11 cellular contexts compared by ENCODE assay signal in the genomic region with DNA sequence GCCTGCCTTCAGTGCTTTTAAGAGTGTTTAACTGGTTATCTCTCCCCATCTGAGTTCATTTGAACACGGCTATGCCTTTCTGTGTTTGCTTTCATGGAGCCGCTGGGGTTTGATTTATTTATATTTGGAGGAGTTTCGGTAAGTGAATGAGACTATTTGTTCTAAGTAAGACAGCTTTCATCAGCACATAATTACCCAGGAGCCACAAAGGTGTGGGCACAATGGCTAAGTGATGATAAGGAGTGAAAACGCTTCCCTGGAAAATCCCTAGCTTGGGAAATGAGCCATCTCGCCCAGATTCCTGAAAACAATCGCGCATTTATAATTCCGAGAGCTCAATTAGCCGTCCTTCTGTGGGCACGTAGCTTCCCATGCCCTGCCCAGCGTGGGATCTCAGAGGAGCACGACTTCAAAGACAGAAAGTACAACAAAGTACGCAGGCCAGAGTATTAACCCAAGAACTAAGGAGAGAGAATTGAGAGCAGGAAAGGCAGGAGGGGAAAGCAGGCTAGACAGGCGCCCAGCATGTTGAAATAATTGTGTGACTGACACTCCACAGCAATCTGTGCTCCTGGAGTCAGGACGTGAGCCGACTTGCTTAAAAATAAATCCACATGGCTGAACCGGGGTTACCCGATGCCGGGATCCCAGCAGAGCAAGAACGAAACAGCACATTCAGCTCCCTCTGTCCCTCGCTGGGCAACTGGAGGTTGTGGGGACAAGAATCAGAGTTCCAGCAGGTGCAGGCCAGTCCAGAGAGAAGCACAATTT.
DNase-seq lines count a peak whose midpoint lies in the region; ATAC-seq and TF ChIP-seq lines count a peak whose summit lies in the region.
"Had no signal": no experiment of that assay in that cellular context is flagged by ENCODE, and none has a peak within 500 bp of the region (broad histone marks: within the 10 kb centered on the region; RNA-seq: fewer than 3 reads in every experiment).

No MANE protein-coding gene starts in this region.

- ATAC-seq in left ventricle myocardium superior (peak; percentile 91), GM18511 (IDR thresholded peaks at IDR 0.05; ENCODE audit: unreplicated experiment) (no peak)
- no peak for ATAC-seq in stimulated activated effector memory CD8-positive, alpha-beta T cell treated with anti-CD3 and anti-CD28 coated beads, Interleukin-12 subunit alpha, Interleukin-12 subunit beta, amount 100 ng/mL, for 72 hours

- peak overlapping the region; percentile 64 to 85 (median 79) for H3K27ac Mint-ChIP-seq in brain
- H3K27ac Mint-ChIP-seq in stimulated activated effector memory CD8-positive, alpha-beta T cell treated with anti-CD3 and anti-CD28 coated beads, Interleukin-12 subunit alpha, Interleukin-12 subunit beta, amount 100 ng/mL, for 72 hours: no peak overlapping the region

- peaks cover 5 to 22% (median 11%) of the 10 kb centered on the region in 5 experiments for H3K9me3 Mint-ChIP-seq in brain
- no peaks in the 10 kb centered on the region for H3K9me3 Mint-ChIP-seq in stimulated activated effector memory CD8-positive, alpha-beta T cell treated with anti-CD3 and anti-CD28 coated beads, Interleukin-12 subunit alpha, Interleukin-12 subunit beta, amount 100 ng/mL, for 72 hours

- H3K4me1 Mint-ChIP-seq in brain: peaks cover 53% of the 10 kb centered on the region
- H3K4me1 Mint-ChIP-seq in stimulated activated effector memory CD8-positive, alpha-beta T cell treated with anti-CD3 and anti-CD28 coated beads, Interleukin-12 subunit alpha, Interleukin-12 subunit beta, amount 100 ng/mL, for 72 hours: no peaks in the 10 kb centered on the region

- peak; percentile 55 for DNase-seq in EH (ENCODE audit: low read depth)
- peak; percentile 57 for DNase-seq in left ventricle myocardium superior
- peak; percentile 32 for DNase-seq in pulmonary artery endothelial cell (ENCODE audit: low read depth, low spot score)
- no peak for DNase-seq in NCI-H69 (lab: John Stamatoyannopoulos, UW)
- no peak for DNase-seq in stimulated activated effector memory CD8-positive, alpha-beta T cell treated with anti-CD3 and anti-CD28 coated beads, Interleukin-12 subunit alpha, Interleukin-12 subunit beta, amount 100 ng/mL, for 72 hours (ENCODE audit: low spot score in 2 of 2)
- DNase-seq in coronary artery (ENCODE audit: low spot score): no peak
- DNase-seq: activated effector memory CD4-positive, alpha-beta T cell treated with anti-CD3 and anti-CD28 coated beads, Interleukin-2, amount 50 U/mL, for 16 hours; CD4-positive, CD25-positive, alpha-beta regulatory T cell; NCI-H524 treated with DMSO at 0.1 percent for 48 hours had no signal

- peak overlapping the region; percentile 49 to 83 (median 75) for H3K4me3 Mint-ChIP-seq in brain
- no peak overlapping the region for H3K4me3 Mint-ChIP-seq in stimulated activated effector memory CD8-positive, alpha-beta T cell treated with anti-CD3 and anti-CD28 coated beads, Interleukin-12 subunit alpha, Interleukin-12 subunit beta, amount 100 ng/mL, for 72 hours
- H3K4me3 Mint-ChIP-seq: CD4-positive, CD25-positive, alpha-beta regulatory T cell had no signal

- H3K27me3 Mint-ChIP-seq in brain: no peaks in the 10 kb centered on the region
- H3K27me3 Mint-ChIP-seq: CD4-positive, CD25-positive, alpha-beta regulatory T cell had no signal

- TF ChIP-seq CTCF in brain (conservative IDR thresholded peaks at IDR 0.05) (no peak), coronary artery (IDR thresholded peaks at IDR 0.05) (no peak)

- no peak overlapping the region for H3K27ac ChIP-seq in coronary artery

- H3K4me3 ChIP-seq in coronary artery: no peak overlapping the region

- H3K36me3 Mint-ChIP-seq in brain: peaks cover 57% of the 10 kb centered on the region
- H3K36me3 Mint-ChIP-seq in stimulated activated effector memory CD8-positive, alpha-beta T cell treated with anti-CD3 and anti-CD28 coated beads, Interleukin-12 subunit alpha, Interleukin-12 subunit beta, amount 100 ng/mL, for 72 hours: peaks cover 26% of the 10 kb centered on the region

- intact Hi-C loops in left ventricle myocardium superior (cut with micrococcal nuclease): no loop called here

Comparison
In these comparisons a context has a peak if more than half of its experiments do, and no peak if none do; other contexts are left out.
1. DNase-seq: peak in EH (single experiment), left ventricle myocardium superior (single experiment) and pulmonary artery endothelial cell (single experiment); none in NCI-H69 (single experiment), stimulated activated effector memory CD8-positive, alpha-beta T cell treated with anti-CD3 and anti-CD28 coated beads, Interleukin-12 subunit alpha, Interleukin-12 subunit beta, amount 100 ng/mL, for 72 hours (0 of 2) and coronary artery (single experiment).